In genomic region chr3:82293435-82293834, GRCh38 we compare ENCODE assay signal across 24 cellular contexts.
DNase-seq lines count a peak whose midpoint lies in the region; ATAC-seq, FAIRE-seq and TF ChIP-seq lines count a peak whose summit lies in the region.
"Had no signal": no experiment of that assay in that cellular context is flagged by ENCODE, and none has a peak within 500 bp of the region (broad histone marks: within the 10 kb centered on the region; RNA-seq: fewer than 3 reads in every experiment).

No MANE protein-coding gene starts in this region.

- ATAC-seq in PC-3: peak; percentile 76

- H4K20me1 ChIP-seq in KMS-11 (ENCODE audit: insufficient read depth) (no peaks in the 10 kb centered on the region), PC-3 (ENCODE audit: low read length) (no peaks in the 10 kb centered on the region)
- H4K20me1 ChIP-seq: BLaER1 had no signal

- no peak for TF ChIP-seq CTCF in KMS-11 (conservative IDR thresholded peaks at IDR 0.05; ENCODE audit: low read depth, low read length)
- no peak for TF ChIP-seq CTCF in PC-3 (conservative IDR thresholded peaks at IDR 0.05; ENCODE audit: low read depth, low read length)
- no peak for TF ChIP-seq CTCF in HFFc6 (IDR thresholded peaks at IDR 0.05)

- H3K27ac ChIP-seq in KMS-11 (no peak overlapping the region), PC-3 (ENCODE audit: low read length) (peak overlapping the region; percentile 43)
- H3K27ac ChIP-seq: 22Rv1, BLaER1 had no signal

- H3K9me2 ChIP-seq in PC-3 (replicated peaks; ENCODE audit: low read length): no peaks in the 10 kb centered on the region

- no TSS peak for BruUV-seq in PC-3 (replicated peaks; lab: Mats Ljungman, UMichigan)

- H3K27me3 Mint-ChIP-seq in HFFc6 (ENCODE audit: insufficient read depth): no peaks in the 10 kb centered on the region
- H3K27me3 Mint-ChIP-seq: CD4-positive, alpha-beta memory T cell; CD4-positive, CD25-positive, alpha-beta regulatory T cell; CD8-positive, alpha-beta memory T cell had no signal

- FAIRE-seq in A204.1 (lab: Jason Lieb, UNC): peak; percentile 3
- FAIRE-seq: GM12892 had no signal

- H3K27me3 ChIP-seq in KMS-11 (ENCODE audit: insufficient read depth, low read depth): no peaks in the 10 kb centered on the region
- H3K27me3 ChIP-seq in PC-3 (ENCODE audit: low read length): no peaks in the 10 kb centered on the region
- H3K27me3 ChIP-seq: BE2C, BLaER1 had no signal

- H2AFZ ChIP-seq in KMS-11 (ENCODE audit: low read depth): no peak overlapping the region
- H2AFZ ChIP-seq in PC-3 (ENCODE audit: low read length): no peak overlapping the region

- no peaks in the 10 kb centered on the region for H3K36me3 Mint-ChIP-seq in HFFc6 (ENCODE audit: low read depth)
- H3K36me3 Mint-ChIP-seq: CD14-positive monocyte; CD4-positive, alpha-beta memory T cell; CD4-positive, CD25-positive, alpha-beta regulatory T cell; CD8-positive, alpha-beta memory T cell had no signal

- H3K4me1 Mint-ChIP-seq in HFFc6 (ENCODE audit: low read depth): no peaks in the 10 kb centered on the region
- H3K4me1 Mint-ChIP-seq: CD14-positive monocyte; CD4-positive, alpha-beta memory T cell; CD8-positive, alpha-beta memory T cell had no signal

- H3K4me3 ChIP-seq in KMS-11 (IDR thresholded peaks at IDR 0.05; ENCODE audit: insufficient read depth, low read depth, low read length): no peak overlapping the region
- no peak overlapping the region for H3K4me3 ChIP-seq in PC-3 (ENCODE audit: low read length)
- H3K4me3 ChIP-seq: BLaER1, GM12878 had no signal

- no peaks in the 10 kb centered on the region for H3K36me3 ChIP-seq in KMS-11 (ENCODE audit: insufficient read depth)
- H3K36me3 ChIP-seq in PC-3 (ENCODE audit: low read depth, low read length): no peaks in the 10 kb centered on the region
- H3K36me3 ChIP-seq: BE2C, BLaER1 had no signal

- DNase-seq in PC-3: peak; percentile 57
- no peak for DNase-seq in HFFc6
- DNase-seq in HK-2 (ENCODE audit: unreplicated experiment): no peak
- DNase-seq: ACHN; BE2C; C1 segment of cervical spinal cord; CD4-positive, alpha-beta memory T cell; CD4-positive, CD25-positive, alpha-beta regulatory T cell; CD8-positive, alpha-beta memory T cell; COR-L47; DMS 273 treated with DMSO at 0.1 percent for 48 hours; DMS153; DMS53; DMS79; DND-41; EL; GDM1 had no signal

- peaks cover 36% of the 10 kb centered on the region for H3K9me3 Mint-ChIP-seq in HFFc6

- H3K4me1 ChIP-seq in KMS-11 (ENCODE audit: low read depth, poor library complexity, severe bottlenecking) (peaks cover 29% of the 10 kb centered on the region), PC-3 (ENCODE audit: insufficient read depth, low read length) (peaks cover 20% of the 10 kb centered on the region)
- H3K4me1 ChIP-seq: BE2C, BLaER1 had no signal

- CTCF ChIA-PET in PC-3 (lab: Charles Lee): interaction anchor here (0.6 kb wide), 1 partner anchor 14 kb away, joined by 4 read pairs; no protein-coding TSS in a partner anchor

- H3K4me2 ChIP-seq in KMS-11 (peak overlapping the region; percentile 42), PC-3 (ENCODE audit: low read length) (peak overlapping the region; percentile 32)
- H3K4me2 ChIP-seq: BLaER1 had no signal

- intact Hi-C loops in PC-3 (cut with micrococcal nuclease): no loop called here

- no peaks in the 10 kb centered on the region for H3K9me3 ChIP-seq in PC-3 (ENCODE audit: low read length)
- H3K9me3 ChIP-seq: BE2C, BLaER1 had no signal

- H3K79me2 ChIP-seq in KMS-11 (ENCODE audit: insufficient read depth, low read depth) (no peaks in the 10 kb centered on the region), PC-3 (ENCODE audit: low read length) (no peaks in the 10 kb centered on the region)

- no peak overlapping the region for H3K4me3 Mint-ChIP-seq in HFFc6
- H3K4me3 Mint-ChIP-seq: CD14-positive monocyte; CD4-positive, alpha-beta memory T cell; CD4-positive, CD25-positive, alpha-beta regulatory T cell; CD8-positive, alpha-beta memory T cell had no signal

- H3K9ac ChIP-seq in KMS-11 (no peak overlapping the region), PC-3 (ENCODE audit: low read length) (no peak overlapping the region)
- H3K9ac ChIP-seq: BLaER1 had no signal

- POLR2A ChIA-PET in PC-3 (lab: Charles Lee; ENCODE audit: unreplicated experiment): no interaction called here

- no peaks in the 10 kb centered on the region for H3F3A ChIP-seq in PC-3 (ENCODE audit: low read length, unreplicated experiment)

- no peak overlapping the region for H3K27ac Mint-ChIP-seq in HFFc6
- H3K27ac Mint-ChIP-seq: CD14-positive monocyte; CD4-positive, alpha-beta memory T cell; CD4-positive, CD25-positive, alpha-beta regulatory T cell; CD8-positive, alpha-beta memory T cell had no signal
